In the genomic region with DNA sequence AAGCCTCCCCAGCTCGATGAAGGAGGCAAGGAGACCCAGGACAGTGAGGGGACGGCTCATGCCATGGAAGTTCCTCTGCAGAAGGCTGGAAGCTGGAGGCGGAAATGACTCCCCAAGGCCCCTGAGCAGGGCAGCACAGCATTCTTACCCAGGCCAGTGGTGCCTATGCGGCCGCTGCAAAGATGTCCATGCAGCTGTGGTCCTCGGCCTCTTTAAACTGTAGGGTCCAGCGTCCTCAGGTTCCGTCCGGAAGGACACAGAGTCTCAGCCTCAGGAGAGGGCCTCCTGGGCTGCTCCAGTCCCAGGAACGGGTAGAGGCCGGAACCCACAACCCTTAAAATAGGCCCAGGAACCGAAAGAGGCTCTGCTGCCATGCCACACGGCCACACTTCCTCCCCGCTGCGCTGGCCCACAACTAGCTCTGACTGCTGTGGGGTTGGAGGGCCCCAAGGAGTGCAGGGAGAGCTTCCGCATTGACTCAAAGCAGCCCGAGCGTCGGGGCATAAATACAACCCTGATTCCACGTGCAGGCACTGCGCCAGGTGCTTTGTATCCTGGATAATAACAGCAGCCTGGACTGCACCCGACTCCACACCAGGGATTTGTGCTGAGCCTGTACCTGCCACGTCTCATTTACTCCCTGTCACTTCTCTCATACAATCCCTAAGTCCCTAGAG, we compare ENCODE assay signal across 8 cellular contexts. TPM values are rescaled to one million over a fixed set of nuclear protein-coding genes. Genes with fewer than 3 reads are reported as not detected.
DNase-seq lines count a peak whose midpoint lies in the region; ATAC-seq and TF ChIP-seq lines count a peak whose summit lies in the region.

No MANE protein-coding gene starts in this region.

- H3K4me1 Mint-ChIP-seq in activated CD8-positive, alpha-beta T cell treated with anti-CD3 and anti-CD28 coated beads for 36 hours (ENCODE audit: low read depth): peaks cover 19% of the 10 kb centered on the region
- peaks cover 49% of the 10 kb centered on the region for H3K4me1 Mint-ChIP-seq in stimulated activated naive CD8-positive, alpha-beta T cell treated with anti-CD3 and anti-CD28 coated beads, Interleukin-15, Interleukin-2, amounts not matched to agents 100 ng/mL and 50 ng/mL, for 24 hours (ENCODE audit: low read depth)

- H3K4me3 Mint-ChIP-seq in activated CD8-positive, alpha-beta T cell treated with anti-CD3 and anti-CD28 coated beads for 36 hours: no peak overlapping the region
- peak overlapping the region; percentile 45 for H3K4me3 Mint-ChIP-seq in stimulated activated naive CD8-positive, alpha-beta T cell treated with anti-CD3 and anti-CD28 coated beads, Interleukin-15, Interleukin-2, amounts not matched to agents 100 ng/mL and 50 ng/mL, for 24 hours

- no peak overlapping the region for H3K4me3 ChIP-seq in brain microvascular endothelial cell (ENCODE audit: low read depth, low read length)

- intact Hi-C loops in activated CD8-positive, alpha-beta T cell treated with anti-CD3 and anti-CD28 coated beads for 36 hours (cut with micrococcal nuclease): no loop called here

- in situ Hi-C loops in brain microvascular endothelial cell (cut with HindIII; ENCODE audit: low pct_ligation_motif_present, low sequenced_read_pairs): no loop called here

- DNase-seq in COLO668 (lab: John Stamatoyannopoulos, UW; ENCODE audit: unreplicated experiment) (peak; percentile 86), brain microvascular endothelial cell (no peak), NCI-H526 treated with DMSO at 0.1 percent for 48 hours (lab: John Stamatoyannopoulos, UW) (no peak)
- DNase-seq in activated CD8-positive, alpha-beta T cell treated with anti-CD3 and anti-CD28 coated beads for 36 hours: peak; percentile 56
- DNase-seq in activated naive CD4-positive, alpha-beta T cell treated with anti-CD3 and anti-CD28 coated beads, Interleukin-2, amount 50 U/mL, for 16 hours: no peak

- H3K27ac ChIP-seq in brain microvascular endothelial cell: no peak overlapping the region

- TF ChIP-seq CTCF in activated CD8-positive, alpha-beta T cell treated with anti-CD3 and anti-CD28 coated beads for 36 hours (IDR thresholded peaks at IDR 0.05): no peak
- no peak for TF ChIP-seq CTCF in brain microvascular endothelial cell (IDR thresholded peaks at IDR 0.05; ENCODE audit: low read depth, low read length, missing control alignments)

- CTCF ChIA-PET in activated CD8-positive, alpha-beta T cell treated with anti-CD3 and anti-CD28 coated beads for 36 hours (lab: Charles Lee): interaction anchor here (1.4 kb wide), 1 partner anchor 33 kb away, joined by 3 read pairs; no protein-coding TSS in a partner anchor

- H3K27ac Mint-ChIP-seq in activated CD8-positive, alpha-beta T cell treated with anti-CD3 and anti-CD28 coated beads for 36 hours: no peak overlapping the region
- H3K27ac Mint-ChIP-seq in stimulated activated naive CD8-positive, alpha-beta T cell treated with anti-CD3 and anti-CD28 coated beads, Interleukin-15, Interleukin-2, amounts not matched to agents 100 ng/mL and 50 ng/mL, for 24 hours: peak overlapping the region; percentile 48

- POLR2A ChIA-PET in activated CD8-positive, alpha-beta T cell treated with anti-CD3 and anti-CD28 coated beads for 36 hours (lab: Charles Lee): interaction anchor here (0.9 to 1.2 kb wide), 2 partner anchors 9 to 65 kb away, joined by 3 read pairs; no protein-coding TSS in a partner anchor

- no peaks in the 10 kb centered on the region for H3K27me3 ChIP-seq in brain microvascular endothelial cell (replicated peaks)

- peaks cover 6% of the 10 kb centered on the region for H3K36me3 Mint-ChIP-seq in activated CD8-positive, alpha-beta T cell treated with anti-CD3 and anti-CD28 coated beads for 36 hours (ENCODE audit: low read depth)
- peaks cover 5% of the 10 kb centered on the region for H3K36me3 Mint-ChIP-seq in stimulated activated naive CD8-positive, alpha-beta T cell treated with anti-CD3 and anti-CD28 coated beads, Interleukin-15, Interleukin-2, amounts not matched to agents 100 ng/mL and 50 ng/mL, for 24 hours (ENCODE audit: low read depth)

- H3K36me3 ChIP-seq in brain microvascular endothelial cell (replicated peaks): no peaks in the 10 kb centered on the region

- no peaks in the 10 kb centered on the region for H3K27me3 Mint-ChIP-seq in activated CD8-positive, alpha-beta T cell treated with anti-CD3 and anti-CD28 coated beads for 36 hours
- H3K27me3 Mint-ChIP-seq in stimulated activated naive CD8-positive, alpha-beta T cell treated with anti-CD3 and anti-CD28 coated beads, Interleukin-15, Interleukin-2, amounts not matched to agents 100 ng/mL and 50 ng/mL, for 24 hours: no peaks in the 10 kb centered on the region

- peak; percentile 39 for TF ChIP-seq POLR2A in GM19099 (IDR thresholded peaks at IDR 0.05; ENCODE audit: extremely low read depth, insufficient read length, low read depth)

- ATAC-seq in HG03159 (IDR thresholded peaks at IDR 0.05; ENCODE audit: unreplicated experiment): peak; percentile 76
- ATAC-seq in activated CD8-positive, alpha-beta T cell treated with anti-CD3 and anti-CD28 coated beads for 36 hours: peak; percentile 75

- no peaks in the 10 kb centered on the region for H3K9me3 Mint-ChIP-seq in activated CD8-positive, alpha-beta T cell treated with anti-CD3 and anti-CD28 coated beads for 36 hours
- no peaks in the 10 kb centered on the region for H3K9me3 Mint-ChIP-seq in stimulated activated naive CD8-positive, alpha-beta T cell treated with anti-CD3 and anti-CD28 coated beads, Interleukin-15, Interleukin-2, amounts not matched to agents 100 ng/mL and 50 ng/mL, for 24 hours

RNA-seq across cellular contexts. Expression of gene KIAA0930, which starts 5.5 kb away (rescaled TPM):
- 10 to 100 TPM; 38.4 to 40.4 TPM for total RNA-seq in activated CD8-positive, alpha-beta T cell treated with anti-CD3 and anti-CD28 coated beads for 36 hours

RNA-seq across cellular contexts. Expression of gene UPK3A, which starts 49.5 kb away (rescaled TPM):
- total RNA-seq in activated CD8-positive, alpha-beta T cell treated with anti-CD3 and anti-CD28 coated beads for 36 hours: not detected

Comparison
In these comparisons a context has a peak if more than half of its experiments do, and no peak if none do; other contexts are left out.
1. DNase-seq: peak in COLO668 (single experiment) and activated CD8-positive, alpha-beta T cell treated with anti-CD3 and anti-CD28 coated beads for 36 hours (single experiment); none in brain microvascular endothelial cell (single experiment), NCI-H526 treated with DMSO at 0.1 percent for 48 hours (single experiment) and activated naive CD4-positive, alpha-beta T cell treated with anti-CD3 and anti-CD28 coated beads, Interleukin-2, amount 50 U/mL, for 16 hours (single experiment).